ENCODE assay signal across 11 cellular contexts in genomic region chr13:112692104-112692503, GRCh38. TPM values are rescaled to one million over a fixed set of nuclear protein-coding genes. Genes with fewer than 3 reads are reported as not detected.
DNase-seq lines count a peak whose midpoint lies in the region; ATAC-seq, FAIRE-seq and TF ChIP-seq lines count a peak whose summit lies in the region.
"Had no signal": no experiment of that assay in that cellular context is flagged by ENCODE, and none has a peak within 500 bp of the region (broad histone marks: within the 10 kb centered on the region; RNA-seq: fewer than 3 reads in every experiment).

No MANE protein-coding gene starts in this region.

- H2BK120ac ChIP-seq in mesenchymal stem cell (ENCODE audit: low read depth, low read length): no peak overlapping the region

- H3K27ac ChIP-seq in cardiac muscle cell (peak overlapping the region; percentile 94), astrocyte (ENCODE audit: low read depth, low read length) (no peak overlapping the region), mesenchymal stem cell (ENCODE audit: low read length, poor library complexity, severe bottlenecking) (no peak overlapping the region)

- peaks cover 12% of the 10 kb centered on the region for H3K79me2 ChIP-seq in astrocyte (ENCODE audit: insufficient read depth, low read length)

- H3K27me3 Mint-ChIP-seq in astrocyte (ENCODE audit: low read depth, unreplicated experiment) (no peaks in the 10 kb centered on the region), type B pancreatic cell (peaks cover 7% of the 10 kb centered on the region)

- peaks cover 30% of the 10 kb centered on the region for H3K79me1 ChIP-seq in mesenchymal stem cell (replicated peaks; ENCODE audit: low read length, poor library complexity, severe bottlenecking)

- H3K18ac ChIP-seq in mesenchymal stem cell (ENCODE audit: low read depth in 1 of 2, low read length in 2 of 2): no peak overlapping the region

- no peak for TF ChIP-seq CTCF in cardiac muscle cell (IDR thresholded peaks at IDR 0.05; ENCODE audit: low read depth, low read length)
- TF ChIP-seq CTCF in astrocyte (IDR thresholded peaks at IDR 0.05; ENCODE audit: insufficient read depth, low read depth, low read length): no peak
- no peak for TF ChIP-seq CTCF in type B pancreatic cell (conservative IDR thresholded peaks at IDR 0.05)

- H3K23ac ChIP-seq in mesenchymal stem cell (ENCODE audit: low read length in 2 of 2): no peak overlapping the region

- WGBS in mesenchymal stem cell: 93% methylated on average over 9 of the region's 11 CpGs

- no peak overlapping the region for H2BK5ac ChIP-seq in mesenchymal stem cell (ENCODE audit: low read depth, low read length, poor library complexity, severe bottlenecking)

- H3K9me3 ChIP-seq in cardiac muscle cell (ENCODE audit: low read depth) (no peaks in the 10 kb centered on the region), astrocyte (ENCODE audit: insufficient read depth, low read depth, low read length) (no peaks in the 10 kb centered on the region), mesenchymal stem cell (ENCODE audit: control insufficient read depth, low read length) (no peaks in the 10 kb centered on the region)
- H3K9me3 ChIP-seq: uterus had no signal

- peak overlapping the region; percentile 32 for H2AK5ac ChIP-seq in mesenchymal stem cell (ENCODE audit: low read length, severe bottlenecking)

- H3K4me3 ChIP-seq in cardiac muscle cell (peak overlapping the region; percentile 99), astrocyte (ENCODE audit: insufficient read depth, low read depth, low read length) (no peak overlapping the region), mesenchymal stem cell (ENCODE audit: insufficient read depth in 1 of 2, low read depth in 1 of 2, low read length in 2 of 2) (peak overlapping the region in 1 of 2 experiments; percentile 87)

- H3K4me2 ChIP-seq in astrocyte (ENCODE audit: low read length): peak overlapping the region; percentile 91
- H3K4me2 ChIP-seq in mesenchymal stem cell (ENCODE audit: low read length, poor library complexity, severe bottlenecking): no peak overlapping the region

- DNase-seq in cardiac muscle cell (ENCODE audit: low read depth in 1 of 2, low spot score in 1 of 2): no peak
- no peak for DNase-seq in Right ventricle myocardium superior
- DNase-seq in astrocyte (ENCODE audit: low read depth): no peak
- DNase-seq in mesenchymal stem cell: no peak
- DNase-seq in type B pancreatic cell (ENCODE audit: extremely low spot score, unreplicated experiment): no peak
- no peak for DNase-seq in SKM-1 treated with dmso at 0.1 percent for 144 hours (lab: John Stamatoyannopoulos, UW; ENCODE audit: unreplicated experiment)
- DNase-seq in COLO829 (ENCODE audit: low spot score): no peak
- DNase-seq in OCI-M2 (lab: John Stamatoyannopoulos, UW; ENCODE audit: unreplicated experiment): no peak
- DNase-seq: activated CD8-positive, alpha-beta memory T cell treated with anti-CD3 and anti-CD28 coated beads, Interleukin-2, amount 50 U/mL, for 4 hours; stimulated activated CD4-positive, alpha-beta T cell treated with anti-CD3 and anti-CD28 coated beads, Interleukin-12 subunit alpha, Interleukin-12 subunit beta, amount 100 ng/mL, for 4 hours had no signal

- H3K36me3 Mint-ChIP-seq in astrocyte (ENCODE audit: low read depth, unreplicated experiment) (no peaks in the 10 kb centered on the region), type B pancreatic cell (no peaks in the 10 kb centered on the region)

- H3K27ac Mint-ChIP-seq in astrocyte (ENCODE audit: unreplicated experiment): no peak overlapping the region
- H3K27ac Mint-ChIP-seq in type B pancreatic cell: peak overlapping the region; percentile 86

- no peak overlapping the region for H2BK15ac ChIP-seq in mesenchymal stem cell (ENCODE audit: low read depth, poor library complexity, severe bottlenecking)

- H3K4me1 Mint-ChIP-seq in astrocyte (ENCODE audit: low read depth, unreplicated experiment): peaks cover 24% of the 10 kb centered on the region
- peaks cover 45% of the 10 kb centered on the region for H3K4me1 Mint-ChIP-seq in type B pancreatic cell (ENCODE audit: unreplicated experiment)

- H3K9me3 Mint-ChIP-seq in astrocyte (ENCODE audit: unreplicated experiment) (no peaks in the 10 kb centered on the region), type B pancreatic cell (no peaks in the 10 kb centered on the region)

- intact Hi-C loops in Right ventricle myocardium superior (cut with DNase I): loop anchor here (5.0 kb wide), 1 partner anchor 40 kb away; no protein-coding TSS in a partner anchor

- H4K20me1 ChIP-seq in astrocyte (ENCODE audit: insufficient read depth, low read length): peaks cover 21% of the 10 kb centered on the region

- no peak for ATAC-seq in Right ventricle myocardium superior (ENCODE audit: poor library complexity)

- H4K91ac ChIP-seq in mesenchymal stem cell (ENCODE audit: low read length): no peak overlapping the region

- H2AFZ ChIP-seq in astrocyte (ENCODE audit: low read depth, low read length) (no peak overlapping the region), mesenchymal stem cell (ENCODE audit: low read depth, low read length) (no peak overlapping the region)

- H3K36me3 ChIP-seq in cardiac muscle cell (no peaks in the 10 kb centered on the region), astrocyte (ENCODE audit: insufficient read depth, low read length) (no peaks in the 10 kb centered on the region), mesenchymal stem cell (ENCODE audit: control insufficient read depth in 1 of 2, insufficient read depth in 2 of 2, low read depth in 1 of 2, low read length in 2 of 2) (peaks cover 0 to 15% of the 10 kb centered on the region in 2 experiments)
- H3K36me3 ChIP-seq: uterus had no signal

- H3K27me3 ChIP-seq in cardiac muscle cell: no peaks in the 10 kb centered on the region
- peaks cover 16% of the 10 kb centered on the region for H3K27me3 ChIP-seq in astrocyte (ENCODE audit: insufficient read depth, low read length)
- H3K27me3 ChIP-seq in mesenchymal stem cell (ENCODE audit: control insufficient read depth in 1 of 2, insufficient read depth in 1 of 2, low read length in 2 of 2): no peaks in the 10 kb centered on the region
- H3K27me3 ChIP-seq: uterus had no signal

- no peak overlapping the region for H3K4ac ChIP-seq in mesenchymal stem cell (ENCODE audit: low read depth in 1 of 2, low read length in 2 of 2)

- H4K8ac ChIP-seq in mesenchymal stem cell (ENCODE audit: low read length): no peak overlapping the region

- H3K4me1 ChIP-seq in cardiac muscle cell (ENCODE audit: low read depth) (peaks cover 10% of the 10 kb centered on the region), astrocyte (ENCODE audit: insufficient read depth, low read length) (peaks cover 6% of the 10 kb centered on the region), mesenchymal stem cell (ENCODE audit: control insufficient read depth, insufficient read depth, low read depth, low read length) (peaks cover 15% of the 10 kb centered on the region)
- H3K4me1 ChIP-seq: uterus had no signal

- no peak for FAIRE-seq in astrocyte (lab: Jason Lieb, UNC)

- peak overlapping the region in 1 of 2 experiments; percentile 34 for H2BK12ac ChIP-seq in mesenchymal stem cell (ENCODE audit: low read length in 2 of 2)

- H3K4me3 Mint-ChIP-seq in astrocyte (ENCODE audit: unreplicated experiment) (peak overlapping the region; percentile 90), type B pancreatic cell (peak overlapping the region; percentile 93)

- no peak overlapping the region for H3K14ac ChIP-seq in mesenchymal stem cell (ENCODE audit: low read length in 2 of 2)

- H3K9ac ChIP-seq in astrocyte (ENCODE audit: low read length) (no peak overlapping the region), mesenchymal stem cell (ENCODE audit: low read length) (peak overlapping the region; percentile 88)

RNA-seq across cellular contexts. Expression of gene ATP11A, which starts 2.3 kb away (rescaled TPM):
- total RNA-seq in cardiac muscle cell: 25.2 and 42.9 TPM in 2 replicates
- 38.0 and 55.7 TPM in 2 replicates for polyA plus RNA-seq in cardiac muscle cell
- 73.6 TPM for total RNA-seq in Right ventricle myocardium superior
- 35.7 and 38.9 TPM in 2 replicates for total RNA-seq in astrocyte
- 8.0 TPM for polyA plus RNA-seq in mesenchymal stem cell (2013, experiment 1 of 2)
- 8.2 TPM for polyA plus RNA-seq in mesenchymal stem cell (2013, experiment 2 of 2)
- 70.9 and 97.6 TPM in 2 replicates for total RNA-seq in type B pancreatic cell (ENCODE audit: low replicate concordance)
